Comparison of ENCODE assay signal across 8 cellular contexts in genomic region chr11:65871811-65872548, GRCh38. TPM values are rescaled to one million over a fixed set of nuclear protein-coding genes. Genes with fewer than 3 reads are reported as not detected.
DNase-seq lines count a peak whose midpoint lies in the region; ATAC-seq and TF ChIP-seq lines count a peak whose summit lies in the region.

No MANE protein-coding gene starts in this region.

- ATAC-seq in upper lobe of right lung (peak; percentile 9), GM21526 (IDR thresholded peaks at IDR 0.05; ENCODE audit: low FRiP score, unreplicated experiment) (no peak)

- in situ Hi-C loops in HAP-1 (cut with MboI; ENCODE audit: low sequenced_read_pairs): no loop called here

- H3K27ac Mint-ChIP-seq in activated naive CD4-positive, alpha-beta T cell treated with anti-CD3 and anti-CD28 coated beads for 36 hours: no peak overlapping the region
- H3K27ac Mint-ChIP-seq in mesothelial cell of epicardium: peak overlapping the region; percentile 92

- H3K4me3 ChIP-seq in upper lobe of right lung: peak overlapping the region; percentile 59
- no peak overlapping the region for H3K4me3 ChIP-seq in HAP-1

- peaks cover 15% of the 10 kb centered on the region for H3K4me1 Mint-ChIP-seq in activated naive CD4-positive, alpha-beta T cell treated with anti-CD3 and anti-CD28 coated beads for 36 hours (ENCODE audit: low read depth)
- peaks cover 20% of the 10 kb centered on the region for H3K4me1 Mint-ChIP-seq in mesothelial cell of epicardium

- peak overlapping the region; percentile 38 for H3K4me3 Mint-ChIP-seq in activated naive CD4-positive, alpha-beta T cell treated with anti-CD3 and anti-CD28 coated beads for 36 hours
- H3K4me3 Mint-ChIP-seq in mesothelial cell of epicardium: peak overlapping the region; percentile 84

- CTCF ChIA-PET in activated naive CD4-positive, alpha-beta T cell treated with anti-CD3 and anti-CD28 coated beads for 36 hours (lab: Charles Lee): interaction anchor here (0.6 to 5.0 kb wide), 7 partner anchors 9 to 439 kb away, joined by 3 to 57 read pairs (median 3); partner anchors contain the start of genes FIBP, KAT5 and MUS81

- H3K9me3 ChIP-seq in upper lobe of right lung: no peaks in the 10 kb centered on the region
- no peaks in the 10 kb centered on the region for H3K9me3 ChIP-seq in HAP-1

- H3K36me3 ChIP-seq in upper lobe of right lung (peaks cover 11% of the 10 kb centered on the region), HAP-1 (replicated peaks) (peaks cover 6% of the 10 kb centered on the region)

- no peaks in the 10 kb centered on the region for H3K27me3 Mint-ChIP-seq in activated naive CD4-positive, alpha-beta T cell treated with anti-CD3 and anti-CD28 coated beads for 36 hours (ENCODE audit: low read depth)
- H3K27me3 Mint-ChIP-seq in mesothelial cell of epicardium (ENCODE audit: low read depth): no peaks in the 10 kb centered on the region

- DNase-seq in activated naive CD4-positive, alpha-beta T cell treated with anti-CD3 and anti-CD28 coated beads for 36 hours: no peak
- DNase-seq in activated naive CD4-positive, alpha-beta T cell (lab: John Stamatoyannopoulos, UW): no peak
- DNase-seq in dermis blood vessel endothelial cell (peak; percentile 52), mesothelial cell of epicardium (ENCODE audit: low spot score in 2 of 2, unreplicated experiment in 2 of 2) (no peak), upper lobe of right lung (peak; percentile 72), pons (ENCODE audit: low spot score) (no peak), HAP-1 (ENCODE audit: low spot score in 2 of 2) (no peak)

- H3K36me3 Mint-ChIP-seq in activated naive CD4-positive, alpha-beta T cell treated with anti-CD3 and anti-CD28 coated beads for 36 hours (ENCODE audit: low read depth): peaks cover 6% of the 10 kb centered on the region
- H3K36me3 Mint-ChIP-seq in mesothelial cell of epicardium: peaks cover 13% of the 10 kb centered on the region

- no peaks in the 10 kb centered on the region for H3K27me3 ChIP-seq in upper lobe of right lung
- H3K27me3 ChIP-seq in HAP-1 (ENCODE audit: low read depth): no peaks in the 10 kb centered on the region

- H3K27ac ChIP-seq in upper lobe of right lung: peak overlapping the region; percentile 74

- H3K9me3 Mint-ChIP-seq in activated naive CD4-positive, alpha-beta T cell treated with anti-CD3 and anti-CD28 coated beads for 36 hours: no peaks in the 10 kb centered on the region
- no peaks in the 10 kb centered on the region for H3K9me3 Mint-ChIP-seq in mesothelial cell of epicardium

- H3K4me1 ChIP-seq in upper lobe of right lung (peaks cover 19% of the 10 kb centered on the region), HAP-1 (peaks cover 5% of the 10 kb centered on the region)

- TF ChIP-seq CTCF in mesothelial cell of epicardium (IDR thresholded peaks at IDR 0.05; ENCODE audit: unreplicated experiment) (no peak), upper lobe of right lung (IDR thresholded peaks at IDR 0.05) (no peak)

- intact Hi-C loops in activated naive CD4-positive, alpha-beta T cell treated with anti-CD3 and anti-CD28 coated beads for 36 hours (cut with micrococcal nuclease): loop anchor here (2.0 kb wide), 2 partner anchors 13 to 17 kb away; partner anchors contain the start of genes CFL1 and FIBP
- intact Hi-C loops in upper lobe of right lung (cut with DNase I): no loop called here

RNA-seq across cellular contexts. Expression of gene EFEMP2, which starts 0.6 kb away (rescaled TPM):
- 10 to 100 TPM; 10.1 to 11.5 TPM for total RNA-seq in activated naive CD4-positive, alpha-beta T cell treated with anti-CD3 and anti-CD28 coated beads for 36 hours
- total RNA-seq in dermis blood vessel endothelial cell (16.8 and 22.1 TPM in 2 replicates), mesothelial cell of epicardium (203 to 216 TPM (median 211 TPM) in 3 replicates), upper lobe of right lung (62.0 TPM)

RNA-seq across cellular contexts. Expression of gene CTSW, which starts 7.7 kb away (rescaled TPM):
- under 1 TPM; 0.91 to 0.95 TPM for total RNA-seq in activated naive CD4-positive, alpha-beta T cell treated with anti-CD3 and anti-CD28 coated beads for 36 hours
- not detected in 2 replicates for total RNA-seq in dermis blood vessel endothelial cell
- total RNA-seq in mesothelial cell of epicardium: not detected in 3 replicates
- 17.2 TPM for total RNA-seq in upper lobe of right lung

RNA-seq across cellular contexts. Expression of gene MUS81, which starts 11.7 kb away (rescaled TPM):
- 10 to 100 TPM; 51.4 to 54.7 TPM for total RNA-seq in activated naive CD4-positive, alpha-beta T cell treated with anti-CD3 and anti-CD28 coated beads for 36 hours
- total RNA-seq in dermis blood vessel endothelial cell (48.2 and 49.7 TPM in 2 replicates), mesothelial cell of epicardium (73.3 to 74.9 TPM (median 73.7 TPM) in 3 replicates), upper lobe of right lung (49.4 TPM)

RNA-seq across cellular contexts. Expression of gene CFL1, which starts 14.0 kb away (rescaled TPM):
- total RNA-seq in activated naive CD4-positive, alpha-beta T cell treated with anti-CD3 and anti-CD28 coated beads for 36 hours: 1,000 to 10,000 TPM; 1,043 to 1,085 TPM
- total RNA-seq in dermis blood vessel endothelial cell (1,118 and 1,698 TPM in 2 replicates), mesothelial cell of epicardium (730 to 758 TPM (median 736 TPM) in 3 replicates), upper lobe of right lung (608 TPM)

RNA-seq across cellular contexts. Expression of gene FIBP, which starts 16.3 kb away (rescaled TPM):
- 10 to 100 TPM; 83.1 to 86.6 TPM for total RNA-seq in activated naive CD4-positive, alpha-beta T cell treated with anti-CD3 and anti-CD28 coated beads for 36 hours
- total RNA-seq in dermis blood vessel endothelial cell: 161 and 189 TPM in 2 replicates
- 62.4 to 63.9 TPM (median 62.9 TPM) in 3 replicates for total RNA-seq in mesothelial cell of epicardium
- 35.5 TPM for total RNA-seq in upper lobe of right lung

Comparison
In these comparisons a context has a peak if more than half of its experiments do, and no peak if none do; other contexts are left out.
1. DNase-seq: peak in dermis blood vessel endothelial cell (single experiment) and upper lobe of right lung (single experiment); none in activated naive CD4-positive, alpha-beta T cell treated with anti-CD3 and anti-CD28 coated beads for 36 hours (single experiment), activated naive CD4-positive, alpha-beta T cell (0 of 4), mesothelial cell of epicardium (0 of 2), pons (single experiment) and HAP-1 (0 of 2).